In genomic region chr15:31439328-31439727, GRCh38 we compare ENCODE assay signal across 8 cellular contexts.
DNase-seq lines count a peak whose midpoint lies in the region; ATAC-seq and TF ChIP-seq lines count a peak whose summit lies in the region.

No MANE protein-coding gene starts in this region.

- H3K36me3 ChIP-seq in GM06990 (ENCODE audit: control insufficient read depth, insufficient read depth, low read length) (no peaks in the 10 kb centered on the region), Loucy (ENCODE audit: insufficient read depth, low read length) (no peaks in the 10 kb centered on the region)

- no peak overlapping the region for H3K4me2 ChIP-seq in Loucy (ENCODE audit: low read depth, low read length, poor library complexity, severe bottlenecking)

- H3K4me3 Mint-ChIP-seq in activated naive CD8-positive, alpha-beta T cell treated with anti-CD3 and anti-CD28 coated beads for 36 hours, result no peak overlapping the region
- peak overlapping the region; percentile 27 for H3K4me3 Mint-ChIP-seq in natural killer cell treated with Interleukin-12 subunit alpha and Interleukin-12 subunit beta and Interleukin-15 and Interleukin-18, amount 100 ng/mL, for 72 hours

- peaks cover 9% of the 10 kb centered on the region; the same call in 1 of the 2 replicates for H3F3A ChIP-seq in Loucy (ENCODE audit: low read depth)

- no peaks in the 10 kb centered on the region for H3K9me3 ChIP-seq in Loucy (ENCODE audit: insufficient read depth, low read depth, low read length)

- DNase-seq in GM06990 (ENCODE audit: extremely low read depth, insufficient read length), result no peak
- peak; percentile 50 for DNase-seq in activated naive CD8-positive, alpha-beta T cell treated with anti-CD3 and anti-CD28 coated beads for 36 hours
- peak; percentile 68 for DNase-seq in natural killer cell treated with Interleukin-12 subunit alpha and Interleukin-12 subunit beta and Interleukin-15 and Interleukin-18, amount 100 ng/mL, for 72 hours (ENCODE audit: low spot score)
- no peak for DNase-seq in DMS114 treated with DMSO at 0.1 percent for 48 hours (lab: John Stamatoyannopoulos, UW; ENCODE audit: unreplicated experiment)
- DNase-seq in DMS79 treated with DMSO at 0.1 percent for 48 hours (lab: John Stamatoyannopoulos, UW), result no peak
- no peak for DNase-seq in NCI-H345 treated with DMSO at 0.1 percent for 48 hours (lab: John Stamatoyannopoulos, UW; ENCODE audit: unreplicated experiment)

- no peaks in the 10 kb centered on the region for H3K79me2 ChIP-seq in Loucy (ENCODE audit: insufficient read depth, low read length)

- TF ChIP-seq CTCF in GM06990 (IDR thresholded peaks at IDR 0.05; ENCODE audit: insufficient read depth, low read length, poor library complexity, severe bottlenecking) (peak; percentile 56), Loucy (conservative IDR thresholded peaks at IDR 0.05; ENCODE audit: low read length) (peak; percentile 51)

- H3K36me3 Mint-ChIP-seq in activated naive CD8-positive, alpha-beta T cell treated with anti-CD3 and anti-CD28 coated beads for 36 hours, result no peaks in the 10 kb centered on the region
- peaks cover 5% of the 10 kb centered on the region for H3K36me3 Mint-ChIP-seq in natural killer cell treated with Interleukin-12 subunit alpha and Interleukin-12 subunit beta and Interleukin-15 and Interleukin-18, amount 100 ng/mL, for 72 hours

- H4K20me1 ChIP-seq in Loucy (ENCODE audit: insufficient read depth, low read length, poor library complexity, severe bottlenecking), result no peaks in the 10 kb centered on the region

- peaks cover 75% of the 10 kb centered on the region for H3K4me1 Mint-ChIP-seq in activated naive CD8-positive, alpha-beta T cell treated with anti-CD3 and anti-CD28 coated beads for 36 hours
- H3K4me1 Mint-ChIP-seq in natural killer cell treated with Interleukin-12 subunit alpha and Interleukin-12 subunit beta and Interleukin-15 and Interleukin-18, amount 100 ng/mL, for 72 hours (ENCODE audit: low read depth in 2 of 2), result peaks cover 78 to 85% of the 10 kb centered on the region in 2 donors

- H3K4me3 ChIP-seq in GM06990 (replicated peaks; ENCODE audit: low read depth, low read length), result no peak overlapping the region
- no peak overlapping the region for H3K4me3 ChIP-seq in Loucy (ENCODE audit: low read length, poor library complexity, severe bottlenecking)

- H3K27ac Mint-ChIP-seq in activated naive CD8-positive, alpha-beta T cell treated with anti-CD3 and anti-CD28 coated beads for 36 hours, result peak overlapping the region; percentile 77
- H3K27ac Mint-ChIP-seq in natural killer cell treated with Interleukin-12 subunit alpha and Interleukin-12 subunit beta and Interleukin-15 and Interleukin-18, amount 100 ng/mL, for 72 hours, result peak overlapping the region; percentile 95 to 97

- H3K27me3 ChIP-seq in GM06990 (replicated peaks; ENCODE audit: control insufficient read depth, insufficient read depth, low read length) (no peaks in the 10 kb centered on the region), Loucy (ENCODE audit: insufficient read depth, low read length, poor library complexity, severe bottlenecking) (no peaks in the 10 kb centered on the region)

- no peaks in the 10 kb centered on the region for H3K27me3 Mint-ChIP-seq in activated naive CD8-positive, alpha-beta T cell treated with anti-CD3 and anti-CD28 coated beads for 36 hours
- no peaks in the 10 kb centered on the region for H3K27me3 Mint-ChIP-seq in natural killer cell treated with Interleukin-12 subunit alpha and Interleukin-12 subunit beta and Interleukin-15 and Interleukin-18, amount 100 ng/mL, for 72 hours

- H3K9me3 Mint-ChIP-seq in activated naive CD8-positive, alpha-beta T cell treated with anti-CD3 and anti-CD28 coated beads for 36 hours, result no peaks in the 10 kb centered on the region
- H3K9me3 Mint-ChIP-seq in natural killer cell treated with Interleukin-12 subunit alpha and Interleukin-12 subunit beta and Interleukin-15 and Interleukin-18, amount 100 ng/mL, for 72 hours, result no peaks in the 10 kb centered on the region

- no peak for ATAC-seq in natural killer cell treated with Interleukin-12 subunit alpha and Interleukin-12 subunit beta and Interleukin-15 and Interleukin-18, amount 100 ng/mL, for 72 hours
- ATAC-seq in GM19467 (IDR thresholded peaks at IDR 0.05; ENCODE audit: unreplicated experiment), result no peak

- H2AFZ ChIP-seq in Loucy (ENCODE audit: low read length), result no peak overlapping the region

- H3K9me2 ChIP-seq in Loucy (replicated peaks; ENCODE audit: low read depth, low read length), result no peaks in the 10 kb centered on the region

- H3K9ac ChIP-seq in Loucy (ENCODE audit: low read depth, low read length, poor library complexity, severe bottlenecking), result no peak overlapping the region

- H3K4me1 ChIP-seq in Loucy (ENCODE audit: insufficient read depth, low read length, poor library complexity, severe bottlenecking), result peaks cover 27% of the 10 kb centered on the region

Comparison
In these comparisons a context has a peak if more than half of its experiments do, and no peak if none do; other contexts are left out.
1. DNase-seq: peak in activated naive CD8-positive, alpha-beta T cell treated with anti-CD3 and anti-CD28 coated beads for 36 hours (single experiment) and natural killer cell treated with Interleukin-12 subunit alpha and Interleukin-12 subunit beta and Interleukin-15 and Interleukin-18, amount 100 ng/mL, for 72 hours (single experiment); none in GM06990 (single experiment), DMS114 treated with DMSO at 0.1 percent for 48 hours (single experiment), DMS79 treated with DMSO at 0.1 percent for 48 hours (single experiment) and NCI-H345 treated with DMSO at 0.1 percent for 48 hours (single experiment).